11 cellular contexts compared by ENCODE assay signal in genomic region chr11:120208012-120208441, GRCh38. TPM values are rescaled to one million over a fixed set of nuclear protein-coding genes. Genes with fewer than 3 reads are reported as not detected.
DNase-seq lines count a peak whose midpoint lies in the region; ATAC-seq and TF ChIP-seq lines count a peak whose summit lies in the region.
"Had no signal": no experiment of that assay in that cellular context is flagged by ENCODE, and none has a peak within 500 bp of the region (broad histone marks: within the 10 kb centered on the region; RNA-seq: fewer than 3 reads in every experiment).

No MANE protein-coding gene starts in this region.

- H3K27me3 Mint-ChIP-seq in nephron progenitor cell (ENCODE audit: low read depth, poor library complexity), result peaks cover 66% of the 10 kb centered on the region

- TF ChIP-seq CTCF in NB4 (IDR thresholded peaks at IDR 0.05; ENCODE audit: low read depth, low read length) (no peak), nephron progenitor cell (IDR thresholded peaks at IDR 0.05) (no peak)

- H3K9me3 Mint-ChIP-seq in nephron progenitor cell, result no peaks in the 10 kb centered on the region
- H3K9me3 Mint-ChIP-seq: activated CD4-positive, alpha-beta memory T cell treated with anti-CD3 and anti-CD28 coated beads, Interleukin-2, amount 10 ng/mL, durations not matched to agents 7 days and 5 days had no signal

- peaks cover 0 to 16% (median 7%) of the 10 kb centered on the region in 11 experiments; a peak in 13 of 22 replicates for H4K20me1 ChIP-seq in BLaER1 treated with 17β-estradiol and CSF1 and Interleukin-3, amounts not matched to agents 10 nM and 100 nM

- peak overlapping the region in 7 of 11 experiments; percentile 94 to 99 (median 98); a peak in 14 of 22 replicates for H3K4me2 ChIP-seq in BLaER1 treated with 17β-estradiol and CSF1 and Interleukin-3, amounts not matched to agents 10 nM and 100 nM

- DNase-seq in NB4 (ENCODE audit: low read depth) (peak; percentile 99), dermis blood vessel endothelial cell (peak; percentile 84), nephron progenitor cell (no peak), AG20443 (ENCODE audit: low spot score) (no peak), DMS79 treated with DMSO at 0.1 percent for 48 hours (lab: John Stamatoyannopoulos, UW) (no peak)
- no peak for DNase-seq in stimulated activated CD4-positive, alpha-beta T cell treated with anti-CD3 and anti-CD28 coated beads, Interleukin-1b, Interleukin-23, amount 100 ng/mL, for 48 hours
- DNase-seq: activated CD4-positive, alpha-beta memory T cell treated with anti-CD3 and anti-CD28 coated beads, Interleukin-2, amount 10 ng/mL, durations not matched to agents 7 days and 5 days; Caco-2 had no signal

- peaks cover 78% of the 10 kb centered on the region for H3K4me1 Mint-ChIP-seq in nephron progenitor cell

- H3K36me3 Mint-ChIP-seq in nephron progenitor cell (ENCODE audit: low read depth), result no peaks in the 10 kb centered on the region

- H3K36me3 ChIP-seq in BLaER1 treated with 17β-estradiol and CSF1 and Interleukin-3, amounts not matched to agents 10 nM and 100 nM, result no peaks in the 10 kb centered on the region
- H3K36me3 ChIP-seq: neutrophil had no signal

- peak overlapping the region in 1 of 11 experiments; percentile 12; a peak in 1 of 22 replicates for H3K9ac ChIP-seq in BLaER1 treated with 17β-estradiol and CSF1 and Interleukin-3, amounts not matched to agents 10 nM and 100 nM

- no peak for TF ChIP-seq POLR2A in NB4 (IDR thresholded peaks at IDR 0.05; ENCODE audit: extremely low read depth, insufficient read length)

- ATAC-seq in HG03039 (IDR thresholded peaks at IDR 0.05; ENCODE audit: unreplicated experiment), result no peak

- peaks cover 26 to 70% (median 46%) of the 10 kb centered on the region in 10 experiments for H3K4me1 ChIP-seq in BLaER1 treated with 17β-estradiol and CSF1 and Interleukin-3, amounts not matched to agents 10 nM and 100 nM

- peak overlapping the region; percentile 9 for H3K27ac Mint-ChIP-seq in nephron progenitor cell
- H3K27ac Mint-ChIP-seq: activated CD4-positive, alpha-beta memory T cell treated with anti-CD3 and anti-CD28 coated beads, Interleukin-2, amount 10 ng/mL, durations not matched to agents 7 days and 5 days had no signal

- no peak overlapping the region for H3K4me3 ChIP-seq in BLaER1 treated with 17β-estradiol and CSF1 and Interleukin-3, amounts not matched to agents 10 nM and 100 nM
- peak overlapping the region; percentile 33 for H3K4me3 ChIP-seq in NB4 (ENCODE audit: low read depth, low read length)

- H3K9me3 ChIP-seq in BLaER1 treated with 17β-estradiol and CSF1 and Interleukin-3, amounts not matched to agents 10 nM and 100 nM (replicated peaks in 1 of 11), result no peaks in the 10 kb centered on the region
- H3K9me3 ChIP-seq: Caco-2, neutrophil had no signal

- peak overlapping the region in 4 of 11 experiments; percentile 25 to 84 (median 58); a peak in 7 of 22 replicates for H3K27ac ChIP-seq in BLaER1 treated with 17β-estradiol and CSF1 and Interleukin-3, amounts not matched to agents 10 nM and 100 nM
- H3K27ac ChIP-seq: neutrophil had no signal

- H3K4me3 Mint-ChIP-seq in nephron progenitor cell, result peak overlapping the region; percentile 3
- H3K4me3 Mint-ChIP-seq: activated CD4-positive, alpha-beta memory T cell treated with anti-CD3 and anti-CD28 coated beads, Interleukin-2, amount 10 ng/mL, durations not matched to agents 7 days and 5 days had no signal

- H3K27me3 ChIP-seq in BLaER1 treated with 17β-estradiol and CSF1 and Interleukin-3, amounts not matched to agents 10 nM and 100 nM, result no peaks in the 10 kb centered on the region; a peak in 1 of 22 replicates

RNA-seq across cellular contexts. Expression of gene OAF, which starts 2.8 kb away (rescaled TPM):
- total RNA-seq in dermis blood vessel endothelial cell, result 25.7 and 32.3 TPM in 2 replicates

RNA-seq across cellular contexts. Expression of gene POU2F3, which starts 31.9 kb away (rescaled TPM):
- under 0.01 TPM in 1 of 2 replicates, not detected in the other for total RNA-seq in dermis blood vessel endothelial cell
- total RNA-seq: activated CD4-positive, alpha-beta memory T cell treated with anti-CD3 and anti-CD28 coated beads, Interleukin-2, amount 10 ng/mL, durations not matched to agents 7 days and 5 days; Caco-2 had no signal

Comparison
In these comparisons a context has a peak if more than half of its experiments do, and no peak if none do; other contexts are left out.
1. DNase-seq: peak in NB4 (single experiment) and dermis blood vessel endothelial cell (single experiment); none in nephron progenitor cell (single experiment), stimulated activated CD4-positive, alpha-beta T cell treated with anti-CD3 and anti-CD28 coated beads, Interleukin-1b, Interleukin-23, amount 100 ng/mL, for 48 hours (single experiment), AG20443 (single experiment) and DMS79 treated with DMSO at 0.1 percent for 48 hours (single experiment).